ENCODE assay signal across 1 cellular context in the genomic region with DNA sequence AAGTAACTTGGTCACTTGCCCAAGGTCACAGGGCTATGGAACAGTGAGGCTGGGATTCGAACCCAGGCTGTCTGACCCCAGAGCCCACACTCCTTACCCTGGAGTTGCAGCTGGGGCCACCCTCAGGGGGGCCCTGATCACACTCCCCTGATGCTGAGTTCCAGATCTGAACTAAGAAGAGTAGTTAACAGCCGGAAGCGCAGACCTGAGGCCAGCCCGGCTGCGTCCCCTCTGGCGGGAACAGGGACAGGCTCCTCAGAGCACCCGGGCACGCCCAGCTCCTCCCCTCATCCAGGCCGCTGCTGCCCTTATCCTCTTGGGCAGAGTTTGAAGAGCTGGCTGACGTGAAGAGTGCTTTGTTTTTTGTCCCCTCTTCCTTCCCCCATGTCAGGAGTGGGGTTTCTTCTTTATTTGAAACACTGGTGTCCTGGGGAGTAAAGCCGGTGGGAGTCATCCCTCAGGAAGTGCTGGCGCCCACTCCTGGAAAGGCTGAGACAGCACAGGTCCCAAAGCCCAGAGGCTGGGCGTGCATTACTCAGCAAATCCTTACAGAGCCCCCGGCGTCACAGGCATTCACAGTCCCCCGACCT.
TF ChIP-seq lines count a peak whose summit lies in the region.

No MANE protein-coding gene starts in this region.

TF ChIP-seq in GM23338, 12 proteins besides CTCF, POLR2A, EP300 and RAD21:
- peak; percentile 32; the same call in 1 of the 2 replicates for TF ChIP-seq CREB1 (CRISPR knock-in tag; IDR thresholded peaks at IDR 0.05; ENCODE audit: low read depth)
- TF ChIP-seq POLR2AphosphoS5 (IDR thresholded peaks at IDR 0.05; ENCODE audit: low read depth), result no peak; the same call in 1 of the 2 replicates
